Comparison of ENCODE assay signal across 17 cellular contexts in the genomic region with DNA sequence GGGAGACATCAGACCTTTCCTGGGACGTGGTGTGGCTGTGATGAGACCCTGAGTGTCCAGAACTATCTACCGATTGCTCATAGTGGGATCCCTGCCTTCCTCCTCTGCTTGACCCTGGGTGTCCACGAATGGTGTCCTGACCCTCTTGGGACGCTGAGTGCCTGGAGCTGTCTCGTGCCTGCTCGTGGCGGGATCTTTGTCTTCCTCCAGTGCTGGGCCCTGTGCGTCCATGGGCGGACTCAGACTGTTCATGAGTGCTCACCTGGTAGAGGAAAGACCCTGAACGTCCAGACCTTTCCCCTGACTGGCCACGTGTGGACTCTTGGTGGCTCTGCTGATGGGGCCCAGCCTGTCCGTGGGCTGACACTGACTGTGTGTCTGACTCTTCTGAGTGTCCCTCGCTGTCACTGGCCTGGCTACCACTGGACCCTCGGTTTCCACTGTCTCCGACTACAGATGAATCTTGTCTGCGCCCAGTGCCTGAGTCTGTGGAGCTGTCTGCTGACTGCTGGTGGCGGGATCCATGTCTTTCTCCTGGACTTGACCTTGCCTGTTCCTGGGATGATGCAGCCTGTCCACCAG. TPM values are rescaled to one million over a fixed set of nuclear protein-coding genes. Genes with fewer than 3 reads are reported as not detected.
"Had no signal": no experiment of that assay in that cellular context is flagged by ENCODE, and none has a peak within 500 bp of the region (broad histone marks: within the 10 kb centered on the region; RNA-seq: fewer than 3 reads in every experiment).

No MANE protein-coding gene starts in this region.

RNA-seq across cellular contexts. Expression of a gene that starts 15.6 kb away (rescaled TPM):
- total RNA-seq: naive thymus-derived CD4-positive, alpha-beta T cell; natural killer cell; occipital lobe; osteocyte; pancreas; progenitor cell of endocrine pancreas; psoas muscle; right cardiac atrium; right lobe of liver; smooth muscle cell; transverse colon; upper lobe of left lung; ureter had no signal
- polyA plus RNA-seq: naive thymus-derived CD4-positive, alpha-beta T cell; neural cell; smooth muscle cell had no signal

RNA-seq across cellular contexts. Expression of a gene that starts 50.4 kb away (rescaled TPM):
- total RNA-seq: naive thymus-derived CD4-positive, alpha-beta T cell; natural killer cell; occipital lobe; osteocyte; pancreas; progenitor cell of endocrine pancreas; psoas muscle; renal cortical epithelial cell; right cardiac atrium; right lobe of liver; smooth muscle cell; transverse colon; upper lobe of left lung; ureter; vagina had no signal
- polyA plus RNA-seq: naive thymus-derived CD4-positive, alpha-beta T cell; neural cell; psoas muscle; right cardiac atrium; smooth muscle cell; spleen had no signal
